In the genomic region with DNA sequence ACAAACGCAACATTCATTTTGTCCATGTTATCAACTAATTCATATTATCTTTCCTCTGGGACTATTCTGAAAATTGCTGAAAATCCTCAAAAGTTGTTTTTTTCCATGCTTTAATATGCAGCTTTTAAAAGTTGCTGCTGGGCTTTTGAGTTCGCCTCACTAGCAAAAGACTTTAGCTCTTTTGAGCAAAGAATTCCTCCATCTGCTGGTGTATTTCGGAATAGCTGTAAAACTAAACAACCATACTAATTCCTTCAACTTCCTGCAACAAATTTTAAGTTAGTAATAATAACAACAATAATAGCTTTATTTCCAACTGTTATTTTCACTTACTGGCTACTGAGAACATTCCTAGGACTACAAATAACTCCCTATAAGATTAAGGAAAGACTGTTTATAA, we compare ENCODE assay signal across 9 cellular contexts. TPM values are rescaled to one million over a fixed set of nuclear protein-coding genes. Genes with fewer than 3 reads are reported as not detected.
DNase-seq lines count a peak whose midpoint lies in the region; ATAC-seq and TF ChIP-seq lines count a peak whose summit lies in the region.
"Had no signal": no experiment of that assay in that cellular context is flagged by ENCODE, and none has a peak within 500 bp of the region (broad histone marks: within the 10 kb centered on the region; RNA-seq: fewer than 3 reads in every experiment).

No MANE protein-coding gene starts in this region.

- H3K4me3 ChIP-seq in LNCaP clone FGC (ENCODE audit: low read depth, low read length) = no peak overlapping the region

- ATAC-seq in HG03095 (IDR thresholded peaks at IDR 0.05; ENCODE audit: unreplicated experiment) = no peak

- peak; percentile 39 for TF ChIP-seq CTCF in LNCaP clone FGC (IDR thresholded peaks at IDR 0.05; ENCODE audit: control insufficient read depth, extremely low read depth, insufficient read depth)

- DNase-seq in DMS 273 (lab: John Stamatoyannopoulos, UW; ENCODE audit: unreplicated experiment) (peak; percentile 72), LNCaP clone FGC (ENCODE audit: low read depth) (no peak), cerebellar cortex (ENCODE audit: low spot score) (peak; percentile 14), myocyte (ENCODE audit: low read depth) (peak; percentile 53), iPS-NIHi11 (ENCODE audit: low spot score) (no peak), NCI-H146 treated with DMSO at 0.1 percent for 48 hours (lab: John Stamatoyannopoulos, UW; ENCODE audit: unreplicated experiment) (no peak)
- DNase-seq in stimulated activated CD4-positive, alpha-beta T cell treated with anti-CD3 and anti-CD28 coated beads, Interleukin-12 subunit alpha, Interleukin-12 subunit beta, amount 100 ng/mL, for 4 hours = no peak
- DNase-seq: activated T-cell treated with anti-CD3 and anti-CD28 coated beads, Interleukin-2, amount 50 U/mL, for 48 hours had no signal

RNA-seq across cellular contexts. Expression of a gene that starts 14.2 kb away (rescaled TPM):
- total RNA-seq in myocyte = 10.9 and 14.4 TPM in 2 replicates
- 16.4 TPM for polyA plus RNA-seq in myocyte (2012)

Comparison
In these comparisons a context has a peak if more than half of its experiments do, and no peak if none do; other contexts are left out.
1. DNase-seq: peak in DMS 273 (single experiment), cerebellar cortex (single experiment) and myocyte (single experiment); none in LNCaP clone FGC (single experiment), iPS-NIHi11 (single experiment), NCI-H146 treated with DMSO at 0.1 percent for 48 hours (single experiment) and stimulated activated CD4-positive, alpha-beta T cell treated with anti-CD3 and anti-CD28 coated beads, Interleukin-12 subunit alpha, Interleukin-12 subunit beta, amount 100 ng/mL, for 4 hours (single experiment).